ENCODE assay signal across 2 cellular contexts in genomic region chr16:74734361-74735161, GRCh38.
TF ChIP-seq lines count a peak whose summit lies in the region.

No MANE protein-coding gene starts in this region.

TF ChIP-seq in A549, 52 proteins besides CTCF, POLR2A, EP300 and RAD21:
- TF ChIP-seq TP53 (CRISPR knock-in tag; IDR thresholded peaks at IDR 0.05) (no peak), ZFP36 (IDR thresholded peaks at IDR 0.05; ENCODE audit: borderline replicate concordance, partially characterized antibody) (no peak), PHF8 (IDR thresholded peaks at IDR 0.05; ENCODE audit: borderline replicate concordance, low read depth) (no peak), HDAC2 (IDR thresholded peaks at IDR 0.05) (no peak), SMC3 (IDR thresholded peaks at IDR 0.05) (no peak), GATA3 (IDR thresholded peaks at IDR 0.05; ENCODE audit: borderline replicate concordance) (no peak), POLR2AphosphoS2 (conservative IDR thresholded peaks at IDR 0.05; ENCODE audit: low read length) (no peak), ESRRA (IDR thresholded peaks at IDR 0.05; ENCODE audit: borderline replicate concordance, low read length) (no peak), KDM5A (IDR thresholded peaks at IDR 0.05) (no peak), EHMT2 (IDR thresholded peaks at IDR 0.05; ENCODE audit: low read depth) (no peak), REST (IDR thresholded peaks at IDR 0.05) (no peak), FOSL2 (IDR thresholded peaks at IDR 0.05) (no peak), FOSL2 (CRISPR knock-in tag; IDR thresholded peaks at IDR 0.05) (no peak), ZC3H11A (IDR thresholded peaks at IDR 0.05) (no peak), CBX2 (IDR thresholded peaks at IDR 0.05; ENCODE audit: borderline replicate concordance, low read depth) (no peak), MYC (IDR thresholded peaks at IDR 0.05; ENCODE audit: borderline replicate concordance, low read length) (no peak)

TF ChIP-seq in IMR-90, 13 proteins besides CTCF, POLR2A, EP300 and RAD21:
- no peak for TF ChIP-seq NFE2L2 (IDR thresholded peaks at IDR 0.05; ENCODE audit: low read depth, low read length)
- no peak for TF ChIP-seq CHD1 (IDR thresholded peaks at IDR 0.05; ENCODE audit: low read depth, low read length)
- TF ChIP-seq MAZ (IDR thresholded peaks at IDR 0.05; ENCODE audit: borderline replicate concordance, low read depth, low read length) = no peak
- TF ChIP-seq USF2 (IDR thresholded peaks at IDR 0.05; ENCODE audit: low read depth, low read length) = no peak
- no peak for TF ChIP-seq BHLHE40 (IDR thresholded peaks at IDR 0.05; ENCODE audit: low read depth, low read length)
- no peak for TF ChIP-seq FOS (IDR thresholded peaks at IDR 0.05; ENCODE audit: low read depth, low read length)
- no peak for TF ChIP-seq RFX5 (IDR thresholded peaks at IDR 0.05; ENCODE audit: low read depth, low read length)
- no peak for TF ChIP-seq MAFK (IDR thresholded peaks at IDR 0.05; ENCODE audit: low read depth, low read length)
- no peak for TF ChIP-seq RCOR1 (IDR thresholded peaks at IDR 0.05; ENCODE audit: insufficient replicate concordance, low read length)
- no peak for TF ChIP-seq MXI1 (IDR thresholded peaks at IDR 0.05; ENCODE audit: borderline replicate concordance, low read depth, low read length)
- no peak for TF ChIP-seq CEBPB (IDR thresholded peaks at IDR 0.05; ENCODE audit: low read depth, low read length)
- TF ChIP-seq ELK1 (IDR thresholded peaks at IDR 0.05; ENCODE audit: borderline replicate concordance, low read depth, low read length) = no peak
- no peak for TF ChIP-seq SMC3 (IDR thresholded peaks at IDR 0.05; ENCODE audit: low read depth, low read length)
